Comparison of ENCODE assay signal across 3 cellular contexts in the genomic region with DNA sequence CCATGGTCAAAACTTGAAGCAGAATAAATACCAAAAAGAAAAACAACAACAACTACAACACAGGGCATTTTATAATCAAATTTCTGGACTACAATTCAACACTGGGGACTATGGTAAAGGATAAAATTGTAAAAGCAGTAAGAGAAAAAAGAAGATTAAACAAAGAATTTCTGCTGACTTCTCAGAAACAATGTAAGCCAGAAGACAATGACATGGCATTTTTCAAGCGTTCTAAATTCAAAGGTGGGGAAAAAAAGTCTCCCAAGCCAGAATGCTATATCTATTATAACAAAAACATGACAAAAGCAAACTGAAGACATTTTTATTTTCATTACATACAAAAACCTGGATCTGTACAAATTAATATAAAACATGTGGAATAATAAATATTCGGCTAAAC.
A peak's percentile ranks its signal among the peaks of the same experiment; 100 is the strongest.
TF ChIP-seq lines count a peak whose summit lies in the region.

No MANE protein-coding gene starts in this region.

TF ChIP-seq in A549, 52 proteins besides CTCF, POLR2A, EP300 and RAD21:
- TF ChIP-seq RFX5 (IDR thresholded peaks at IDR 0.05) (no peak), BHLHE40 (IDR thresholded peaks at IDR 0.05; ENCODE audit: low read depth, low read length) (no peak), NFE2L2 (conservative IDR thresholded peaks at IDR 0.05; ENCODE audit: low read length) (0 out of 2 replicates have a peak, but pooled peaks have one; percentile 33), MAFK (IDR thresholded peaks at IDR 0.05; ENCODE audit: partially characterized antibody) (peak; percentile 67), RARB (CRISPR knock-in tag; IDR thresholded peaks at IDR 0.05) (no peak)

TF ChIP-seq in IMR-90, 13 proteins besides CTCF, POLR2A, EP300 and RAD21:
- TF ChIP-seq MAZ (IDR thresholded peaks at IDR 0.05; ENCODE audit: borderline replicate concordance, low read depth, low read length): no peak
- no peak for TF ChIP-seq FOS (IDR thresholded peaks at IDR 0.05; ENCODE audit: low read depth, low read length)
- peak; percentile 65 for TF ChIP-seq NFE2L2 (IDR thresholded peaks at IDR 0.05; ENCODE audit: low read depth, low read length)
- TF ChIP-seq SMC3 (IDR thresholded peaks at IDR 0.05; ENCODE audit: low read depth, low read length): no peak
- TF ChIP-seq, protein P1, sequence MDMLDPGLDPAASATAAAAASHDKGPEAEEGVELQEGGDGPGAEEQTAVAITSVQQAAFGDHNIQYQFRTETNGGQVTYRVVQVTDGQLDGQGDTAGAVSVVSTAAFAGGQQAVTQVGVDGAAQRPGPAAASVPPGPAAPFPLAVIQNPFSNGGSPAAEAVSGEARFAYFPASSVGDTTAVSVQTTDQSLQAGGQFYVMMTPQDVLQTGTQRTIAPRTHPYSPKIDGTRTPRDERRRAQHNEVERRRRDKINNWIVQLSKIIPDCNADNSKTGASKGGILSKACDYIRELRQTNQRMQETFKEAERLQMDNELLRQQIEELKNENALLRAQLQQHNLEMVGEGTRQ (IDR thresholded peaks at IDR 0.05; ENCODE audit: low read depth, low read length): no peak
- no peak for TF ChIP-seq BHLHE40 (IDR thresholded peaks at IDR 0.05; ENCODE audit: low read depth, low read length)
- no peak for TF ChIP-seq CHD1 (IDR thresholded peaks at IDR 0.05; ENCODE audit: low read depth, low read length)
- 0 out of 2 replicates have a peak, but pooled peaks have one; percentile 17 for TF ChIP-seq MAFK (IDR thresholded peaks at IDR 0.05; ENCODE audit: low read depth, low read length)
- TF ChIP-seq RCOR1 (IDR thresholded peaks at IDR 0.05; ENCODE audit: insufficient replicate concordance, low read length): no peak
- no peak for TF ChIP-seq CEBPB (IDR thresholded peaks at IDR 0.05; ENCODE audit: low read depth, low read length)
- no peak for TF ChIP-seq RFX5 (IDR thresholded peaks at IDR 0.05; ENCODE audit: low read depth, low read length)
TF ChIP-seq in IMR-90: peak in this region for 2.

TF ChIP-seq in H1, 55 proteins besides CTCF, POLR2A, EP300 and RAD21:
- TF ChIP-seq KDM5A (IDR thresholded peaks at IDR 0.05; ENCODE audit: low read length): no peak
- peak; percentile 10; the same call in 1 of the 2 replicates for TF ChIP-seq MAFK (IDR thresholded peaks at IDR 0.05; ENCODE audit: low read depth, low read length)
